ENCODE assay signal across 28 cellular contexts in genomic region chr6:107434812-107435211, GRCh38. TPM values are rescaled to one million over a fixed set of nuclear protein-coding genes. Genes with fewer than 3 reads are reported as not detected.
"Had no signal": no experiment of that assay in that cellular context is flagged by ENCODE, and none has a peak within 500 bp of the region (broad histone marks: within the 10 kb centered on the region; RNA-seq: fewer than 3 reads in every experiment).

No MANE protein-coding gene starts in this region.

- H3K4me3 Mint-ChIP-seq: mesothelial cell of epicardium; naive thymus-derived CD4-positive, alpha-beta T cell; nephron; neural progenitor cell; stimulated activated effector memory CD8-positive, alpha-beta T cell treated with anti-CD3 and anti-CD28 coated beads, Interleukin-12 subunit alpha, Interleukin-12 subunit beta, amount 100 ng/mL, for 72 hours had no signal

- DNase-seq: cortex of kidney; dorsolateral prefrontal cortex; effector CD4-positive, alpha-beta T cell; foreskin fibroblast; gastrocnemius medialis; head of caudate nucleus; kidney; left lung; mesenchymal stem cell; naive thymus-derived CD4-positive, alpha-beta T cell; right lobe of liver; stimulated activated CD4-positive, alpha-beta T cell treated with anti-CD3 and anti-CD28 coated beads, Interleukin-12 subunit alpha, Interleukin-12 subunit beta, amount 100 ng/mL, for 4 hours; stimulated activated CD4-positive, alpha-beta T cell treated with anti-CD3 and anti-CD28 coated beads, Interleukin-1b, Interleukin-23, amount 100 ng/mL, for 48 hours; stimulated activated CD4-positive, alpha-beta T cell treated with anti-CD3 and anti-CD28 coated beads, Interleukin-4, amount 100 ng/mL, for 1 hour; stimulated activated naive CD4-positive, alpha-beta T cell treated with Interleukin-2 at 50 U/mL for 16 hours; stomach; thyroid gland; trophoblast cell had no signal

- ATAC-seq: esophagus mucosa; gastrocnemius medialis; left lung; naive thymus-derived CD4-positive, alpha-beta T cell; right lobe of liver; stimulated activated effector memory CD8-positive, alpha-beta T cell treated with anti-CD3 and anti-CD28 coated beads, Interleukin-12 subunit alpha, Interleukin-12 subunit beta, amount 100 ng/mL, for 72 hours had no signal

- H3K27ac ChIP-seq: dorsolateral prefrontal cortex, epithelial cell of prostate, gastrocnemius medialis, left lung, neural progenitor cell, parathyroid adenoma, right lobe of liver, stomach, thyroid gland, vagina had no signal

- H3K4me1 ChIP-seq: gastrocnemius medialis, left lung, neural progenitor cell, parathyroid adenoma, right lobe of liver had no signal

- H3K27ac Mint-ChIP-seq: mesothelial cell of epicardium; naive thymus-derived CD4-positive, alpha-beta T cell; nephron; neural progenitor cell; progenitor cell of endocrine pancreas; stimulated activated effector memory CD8-positive, alpha-beta T cell treated with anti-CD3 and anti-CD28 coated beads, Interleukin-12 subunit alpha, Interleukin-12 subunit beta, amount 100 ng/mL, for 72 hours had no signal

- FAIRE-seq: kidney had no signal

- H2AFZ ChIP-seq: neural progenitor cell, parathyroid adenoma had no signal

- H3K27me3 ChIP-seq: dorsolateral prefrontal cortex, gastrocnemius medialis, left lung, neural progenitor cell, right lobe of liver, stomach, thyroid gland, vagina had no signal

- H3K4me3 ChIP-seq: dorsolateral prefrontal cortex, gastrocnemius medialis, left lung, neural progenitor cell, right lobe of liver, smooth muscle cell, stomach, thyroid gland, vagina had no signal

- H3K9me3 Mint-ChIP-seq: stimulated activated effector memory CD8-positive, alpha-beta T cell treated with anti-CD3 and anti-CD28 coated beads, Interleukin-12 subunit alpha, Interleukin-12 subunit beta, amount 100 ng/mL, for 72 hours had no signal

- H3K9me3 ChIP-seq: gastrocnemius medialis, left lung, right lobe of liver, stomach, thyroid gland, vagina had no signal

- H3K27me3 Mint-ChIP-seq: naive thymus-derived CD4-positive, alpha-beta T cell; progenitor cell of endocrine pancreas had no signal

- H3K36me3 Mint-ChIP-seq: neural progenitor cell; stimulated activated effector memory CD8-positive, alpha-beta T cell treated with anti-CD3 and anti-CD28 coated beads, Interleukin-12 subunit alpha, Interleukin-12 subunit beta, amount 100 ng/mL, for 72 hours had no signal

- H3K4me2 ChIP-seq: neural progenitor cell, smooth muscle cell had no signal

- H3K36me3 ChIP-seq: gastrocnemius medialis, left lung, neural progenitor cell, right lobe of liver, stomach, thyroid gland, vagina had no signal

- H3K4me1 Mint-ChIP-seq: nephron, neural progenitor cell had no signal

- H3K9ac ChIP-seq: neural progenitor cell, parathyroid adenoma had no signal

RNA-seq across cellular contexts. Expression of gene SOBP, which starts 55.1 kb away (rescaled TPM):
- polyA plus RNA-seq: naive thymus-derived CD4-positive, alpha-beta T cell had no signal
